In genomic region chrX:56728752-56729151, GRCh38 we compare ENCODE assay signal across 7 cellular contexts. TPM values are rescaled to one million over a fixed set of nuclear protein-coding genes. Genes with fewer than 3 reads are reported as not detected.
A peak's percentile ranks its signal among the peaks of the same experiment; 100 is the strongest.
DNase-seq lines count a peak whose midpoint lies in the region; ATAC-seq, FAIRE-seq and TF ChIP-seq lines count a peak whose summit lies in the region.

No MANE protein-coding gene starts in this region.

- peak overlapping the region; percentile 92; the same call in 1 of the 2 replicates for H3K27ac Mint-ChIP-seq in HFFc6
- peak overlapping the region; percentile 91 for H3K27ac Mint-ChIP-seq in stimulated activated memory B cell treated with anti-CD40 and anti-IgM and Interleukin-4, amounts not matched to agents 10 μg/mL and 1 μg/mL and 100 μg/mL, for 72 hours

- peak; percentile 81 for FAIRE-seq in islet of Langerhans (lab: Jason Lieb, UNC)

- ATAC-seq in stimulated activated memory B cell treated with anti-CD40 and anti-IgM and Interleukin-4, amounts not matched to agents 10 μg/mL and 1 μg/mL and 100 μg/mL, for 72 hours, result no peak

- peak overlapping the region; percentile 95 for H3K4me3 Mint-ChIP-seq in HFFc6
- H3K4me3 Mint-ChIP-seq in stimulated activated memory B cell treated with anti-CD40 and anti-IgM and Interleukin-4, amounts not matched to agents 10 μg/mL and 1 μg/mL and 100 μg/mL, for 72 hours, result peak overlapping the region; percentile 86

- no peak for TF ChIP-seq CTCF in GM13977 (IDR thresholded peaks at IDR 0.05; ENCODE audit: extremely low read depth, insufficient read depth, missing control alignments)
- TF ChIP-seq CTCF in HFFc6 (IDR thresholded peaks at IDR 0.05), result no peak

- DNase-seq in GM13977 (ENCODE audit: low spot score) (peak; percentile 8), HFFc6 (no peak), NCI-H526 (lab: John Stamatoyannopoulos, UW) (peak; percentile 32 to 60), amniotic epithelial cell (ENCODE audit: low read depth) (peak; percentile 40), DMS153 treated with DMSO at 0.1 percent for 48 hours (lab: John Stamatoyannopoulos, UW; ENCODE audit: unreplicated experiment) (no peak)

- H3K4me1 Mint-ChIP-seq in HFFc6 (ENCODE audit: low read depth), result peaks cover 21% of the 10 kb centered on the region
- H3K4me1 Mint-ChIP-seq in stimulated activated memory B cell treated with anti-CD40 and anti-IgM and Interleukin-4, amounts not matched to agents 10 μg/mL and 1 μg/mL and 100 μg/mL, for 72 hours, result peaks cover 4% of the 10 kb centered on the region

- H3K36me3 Mint-ChIP-seq in HFFc6 (ENCODE audit: low read depth), result no peaks in the 10 kb centered on the region
- H3K36me3 Mint-ChIP-seq in stimulated activated memory B cell treated with anti-CD40 and anti-IgM and Interleukin-4, amounts not matched to agents 10 μg/mL and 1 μg/mL and 100 μg/mL, for 72 hours, result no peaks in the 10 kb centered on the region

- H3K27me3 Mint-ChIP-seq in HFFc6 (ENCODE audit: insufficient read depth), result peaks cover 3% of the 10 kb centered on the region; the same call in 1 of the 2 replicates
- no peaks in the 10 kb centered on the region for H3K27me3 Mint-ChIP-seq in stimulated activated memory B cell treated with anti-CD40 and anti-IgM and Interleukin-4, amounts not matched to agents 10 μg/mL and 1 μg/mL and 100 μg/mL, for 72 hours

- no peaks in the 10 kb centered on the region for H3K9me3 Mint-ChIP-seq in HFFc6
- H3K9me3 Mint-ChIP-seq in stimulated activated memory B cell treated with anti-CD40 and anti-IgM and Interleukin-4, amounts not matched to agents 10 μg/mL and 1 μg/mL and 100 μg/mL, for 72 hours, result peaks cover 2% of the 10 kb centered on the region

- in situ Hi-C loops in GM13977 (cut with MboI; ENCODE audit: low pct_unique_long_range_greater_than_20kb, low sequenced_read_pairs, unreplicated experiment), result loop anchor here (25.0 kb wide), 3 partner anchors 166 to 991 kb away; partner anchors contain the start of gene UBQLN2

RNA-seq across cellular contexts. Expression of gene NBDY, which starts 0.3 kb away (rescaled TPM):
- total RNA-seq in HFFc6 (2021; fragmentation: NEBNext Ultra II Directional; extraction: Animal tissue kit (Norgen Biotek cat#: 25700)), result 10 to 100 TPM; 61.2 to 78.7 (median 68.3) TPM

Comparison
In these comparisons a context has a peak if more than half of its experiments do, and no peak if none do; other contexts are left out.
1. DNase-seq: peak in GM13977 (single experiment), NCI-H526 (2 of 2) and amniotic epithelial cell (single experiment); none in HFFc6 (single experiment) and DMS153 treated with DMSO at 0.1 percent for 48 hours (single experiment).